Comparison of ENCODE assay signal across 1 cellular context in genomic region chr2:47437287-47437686, GRCh38.
A peak's percentile ranks its signal among the peaks of the same experiment; 100 is the strongest.
TF ChIP-seq lines count a peak whose summit lies in the region.

No MANE protein-coding gene starts in this region.

TF ChIP-seq in HEK293, 187 proteins besides CTCF, POLR2A, EP300 and RAD21 (continued from another document):
- TF ChIP-seq ZNF138 (tag by site-specific recombination; IDR thresholded peaks at IDR 0.05; ENCODE audit: borderline replicate concordance) (no peak), ZNF610 (tag by site-specific recombination; IDR thresholded peaks at IDR 0.05; ENCODE audit: borderline replicate concordance) (no peak), ZNF223 (tag by site-specific recombination; IDR thresholded peaks at IDR 0.05) (0 out of 2 replicates have a peak, but pooled peaks have one; percentile 32), ZNF19 (tag by site-specific recombination; IDR thresholded peaks at IDR 0.05; ENCODE audit: low read depth) (no peak), GLIS1 (tag by site-specific recombination; IDR thresholded peaks at IDR 0.05) (no peak), KLF10 (tag by site-specific recombination; IDR thresholded peaks at IDR 0.05) (no peak), ZNF398 (tag by site-specific recombination; IDR thresholded peaks at IDR 0.05) (no peak), ZNF664 (tag by site-specific recombination; IDR thresholded peaks at IDR 0.05) (peak; percentile 84; the same call in 1 of the 2 replicates), ZBTB11 (tag by site-specific recombination; conservative IDR thresholded peaks at IDR 0.05; ENCODE audit: low read depth) (peak; percentile 91), ZNF518A (tag by site-specific recombination; conservative IDR thresholded peaks at IDR 0.05; ENCODE audit: low read depth) (peak; percentile 97), ZNF837 (tag by site-specific recombination; IDR thresholded peaks at IDR 0.05) (no peak), ZNF324 (tag by site-specific recombination; IDR thresholded peaks at IDR 0.05) (no peak), GFI1B (tag by site-specific recombination; IDR thresholded peaks at IDR 0.05) (no peak), ZNF776 (tag by site-specific recombination; IDR thresholded peaks at IDR 0.05; ENCODE audit: borderline replicate concordance) (no peak), ZNF48 (tag by site-specific recombination; IDR thresholded peaks at IDR 0.05) (no peak), ATF2 (tag by site-specific recombination; IDR thresholded peaks at IDR 0.05; ENCODE audit: low read depth) (no peak), HOXA7 (CRISPR knock-in tag; IDR thresholded peaks at IDR 0.05; ENCODE audit: borderline replicate concordance) (no peak), EGR2 (tag by site-specific recombination; IDR thresholded peaks at IDR 0.05; ENCODE audit: low read depth) (no peak), GLI2 (tag by site-specific recombination; IDR thresholded peaks at IDR 0.05; ENCODE audit: borderline replicate concordance, low read depth) (no peak; the same call in 1 of the 2 replicates), ZNF239 (tag by site-specific recombination; IDR thresholded peaks at IDR 0.05) (no peak), ZNF114 (tag by site-specific recombination; IDR thresholded peaks at IDR 0.05) (no peak), ZNF404 (tag by site-specific recombination; IDR thresholded peaks at IDR 0.05) (peak; percentile 80; the same call in 1 of the 2 replicates), KLF7 (tag by site-specific recombination; IDR thresholded peaks at IDR 0.05; ENCODE audit: borderline replicate concordance) (no peak), SETDB1 (IDR thresholded peaks at IDR 0.05; ENCODE audit: insufficient read length, low read length) (no peak), ZNF174 (tag by site-specific recombination; IDR thresholded peaks at IDR 0.05) (no peak), ZNF791 (tag by site-specific recombination; IDR thresholded peaks at IDR 0.05) (peak; percentile 75; the same call in 1 of the 2 replicates), ZNF626 (tag by site-specific recombination; IDR thresholded peaks at IDR 0.05) (no peak)
- TF ChIP-seq, protein P1, sequence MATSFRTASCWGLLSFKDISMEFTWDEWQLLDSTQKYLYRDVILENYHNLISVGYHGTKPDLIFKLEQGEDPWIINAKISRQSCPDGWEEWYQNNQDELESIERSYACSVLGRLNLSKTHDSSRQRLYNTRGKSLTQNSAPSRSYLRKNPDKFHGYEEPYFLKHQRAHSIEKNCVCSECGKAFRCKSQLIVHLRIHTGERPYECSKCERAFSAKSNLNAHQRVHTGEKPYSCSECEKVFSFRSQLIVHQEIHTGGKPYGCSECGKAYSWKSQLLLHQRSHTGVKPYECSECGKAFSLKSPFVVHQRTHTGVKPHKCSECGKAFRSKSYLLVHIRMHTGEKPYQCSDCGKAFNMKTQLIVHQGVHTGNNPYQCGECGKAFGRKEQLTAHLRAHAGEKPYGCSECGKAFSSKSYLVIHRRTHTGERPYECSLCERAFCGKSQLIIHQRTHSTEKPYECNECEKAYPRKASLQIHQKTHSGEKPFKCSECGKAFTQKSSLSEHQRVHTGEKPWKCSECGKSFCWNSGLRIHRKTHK (tag by site-specific recombination; IDR thresholded peaks at IDR 0.05) = no peak
- TF ChIP-seq, protein P2, sequence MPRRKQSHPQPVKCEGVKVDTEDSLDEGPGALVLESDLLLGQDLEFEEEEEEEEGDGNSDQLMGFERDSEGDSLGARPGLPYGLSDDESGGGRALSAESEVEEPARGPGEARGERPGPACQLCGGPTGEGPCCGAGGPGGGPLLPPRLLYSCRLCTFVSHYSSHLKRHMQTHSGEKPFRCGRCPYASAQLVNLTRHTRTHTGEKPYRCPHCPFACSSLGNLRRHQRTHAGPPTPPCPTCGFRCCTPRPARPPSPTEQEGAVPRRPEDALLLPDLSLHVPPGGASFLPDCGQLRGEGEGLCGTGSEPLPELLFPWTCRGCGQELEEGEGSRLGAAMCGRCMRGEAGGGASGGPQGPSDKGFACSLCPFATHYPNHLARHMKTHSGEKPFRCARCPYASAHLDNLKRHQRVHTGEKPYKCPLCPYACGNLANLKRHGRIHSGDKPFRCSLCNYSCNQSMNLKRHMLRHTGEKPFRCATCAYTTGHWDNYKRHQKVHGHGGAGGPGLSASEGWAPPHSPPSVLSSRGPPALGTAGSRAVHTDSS (tag by site-specific recombination; IDR thresholded peaks at IDR 0.05) = no peak
